In the genomic region with DNA sequence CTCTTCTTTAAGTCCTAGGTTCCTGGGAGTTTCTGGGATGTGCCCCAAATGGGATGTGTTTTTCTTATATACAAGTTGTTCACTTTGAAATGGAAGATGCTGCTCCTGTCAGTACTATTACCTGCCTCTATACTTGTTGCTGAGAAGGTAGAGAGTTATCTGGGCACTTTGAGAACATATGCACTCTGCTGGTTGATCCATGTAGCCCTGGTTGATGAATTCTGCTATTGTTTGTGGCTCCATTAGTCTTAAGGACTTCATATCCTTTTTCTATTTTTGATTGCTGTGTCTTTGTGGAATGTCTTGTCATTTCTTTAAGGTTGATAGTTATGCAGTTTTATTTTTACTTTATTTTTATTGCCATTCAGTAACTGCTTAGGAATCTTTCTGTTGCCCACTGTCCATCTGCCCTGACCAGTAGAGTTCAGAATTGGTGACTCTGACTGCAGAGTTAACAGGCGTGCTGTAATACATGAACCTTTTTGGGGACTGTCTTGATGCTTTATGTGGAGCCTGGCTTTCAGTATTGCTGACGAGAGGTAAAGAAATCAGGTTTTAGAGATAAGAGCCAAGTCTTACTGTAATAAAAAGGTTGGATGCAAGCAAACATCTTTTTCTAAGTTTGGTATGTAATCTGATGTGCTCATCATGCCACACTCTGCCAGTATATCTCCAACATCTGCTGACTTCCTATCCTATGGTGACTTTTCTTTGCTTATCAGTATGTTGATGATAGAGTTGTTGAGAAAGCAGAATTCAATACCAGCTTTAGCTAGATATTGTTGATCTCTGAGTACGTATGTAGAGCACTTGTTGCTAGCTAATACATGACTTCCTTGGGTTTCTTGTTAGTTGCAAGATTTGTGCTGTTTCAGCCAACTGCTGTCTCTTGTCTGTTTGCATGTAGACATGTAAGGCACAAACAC, we compare ENCODE assay signal across 11 cellular contexts. TPM values are rescaled to one million over a fixed set of nuclear protein-coding genes. Genes with fewer than 3 reads are reported as not detected.
DNase-seq lines count a peak whose midpoint lies in the region; ATAC-seq and TF ChIP-seq lines count a peak whose summit lies in the region.
"Had no signal": no experiment of that assay in that cellular context is flagged by ENCODE, and none has a peak within 500 bp of the region (broad histone marks: within the 10 kb centered on the region; RNA-seq: fewer than 3 reads in every experiment).

No MANE protein-coding gene starts in this region.

- POLR2A ChIA-PET in OCI-LY7 (lab: Charles Lee), result interaction anchor here (0.6 to 1.2 kb wide), 4 partner anchors 7 to 40 kb away, joined by 3 to 4 read pairs (median 4); partner anchors contain the start of gene CHMP4A

- peak overlapping the region; percentile 87 for H3K4me2 ChIP-seq in OCI-LY7 (ENCODE audit: low read length)

- H3K36me3 ChIP-seq in OCI-LY7 (ENCODE audit: insufficient read depth, low read length) (peaks cover 55% of the 10 kb centered on the region), endodermal cell (ENCODE audit: control insufficient read depth, insufficient read depth, low read length) (peaks cover 46% of the 10 kb centered on the region)

- 90 to 95% methylated on average over 3 of the region's 3 CpGs for WGBS in endodermal cell (ENCODE audit: insufficient coverage in 1 of 2, insufficient read length in 1 of 2), 2 experiments

- H3K9me3 ChIP-seq in OCI-LY7 (ENCODE audit: low read length) (no peaks in the 10 kb centered on the region), endodermal cell (ENCODE audit: control insufficient read depth, low read length) (no peaks in the 10 kb centered on the region)
- H3K9me3 ChIP-seq: prostate gland, vagina had no signal

- no peak overlapping the region for H3K27ac ChIP-seq in OCI-LY7 (ENCODE audit: low read depth, low read length, poor library complexity, severe bottlenecking)
- no peak overlapping the region for H3K27ac ChIP-seq in endodermal cell (ENCODE audit: low read depth, low read length)
- H3K27ac ChIP-seq: prostate gland had no signal

- intact Hi-C loops in OCI-LY7 (cut with micrococcal nuclease; ENCODE audit: unreplicated experiment), result no loop called here

- H3K79me2 ChIP-seq in OCI-LY7 (ENCODE audit: insufficient read depth, low read depth, low read length), result peaks cover 36% of the 10 kb centered on the region

- no peaks in the 10 kb centered on the region for H4K20me1 ChIP-seq in OCI-LY7 (ENCODE audit: insufficient read depth, low read length)

- peaks cover 30% of the 10 kb centered on the region for H3K4me1 ChIP-seq in OCI-LY7 (ENCODE audit: insufficient read depth, low read length, poor library complexity, severe bottlenecking)
- H3K4me1 ChIP-seq in endodermal cell (ENCODE audit: control insufficient read depth, insufficient read depth, low read length), result peaks cover 8% of the 10 kb centered on the region

- no peak; the same call in 1 of the 2 replicates for TF ChIP-seq CTCF in OCI-LY7 (conservative IDR thresholded peaks at IDR 0.05; ENCODE audit: low read length)
- TF ChIP-seq CTCF in endodermal cell (conservative IDR thresholded peaks at IDR 0.05), result no peak
- TF ChIP-seq CTCF in progenitor cell of endocrine pancreas (IDR thresholded peaks at IDR 0.05; ENCODE audit: unreplicated experiment), result no peak
- TF ChIP-seq CTCF in GM10266 (IDR thresholded peaks at IDR 0.05; ENCODE audit: control insufficient read depth, insufficient read depth, low read depth, missing control alignments), result no peak

- H3K4me3 ChIP-seq in OCI-LY7 (ENCODE audit: low read depth, low read length, poor library complexity, severe bottlenecking), result peak overlapping the region; percentile 84
- peak overlapping the region; percentile 25 for H3K4me3 ChIP-seq in endodermal cell (ENCODE audit: low read length)

- H3K9me2 ChIP-seq in OCI-LY7 (ENCODE audit: insufficient read depth, low read length), result no peaks in the 10 kb centered on the region

- H3K4me3 Mint-ChIP-seq in endodermal cell (no peak overlapping the region), progenitor cell of endocrine pancreas (ENCODE audit: low read depth) (peak overlapping the region; percentile 98)

- no peaks in the 10 kb centered on the region for H3K9me3 Mint-ChIP-seq in endodermal cell
- H3K9me3 Mint-ChIP-seq in progenitor cell of endocrine pancreas (ENCODE audit: low read depth), result no peaks in the 10 kb centered on the region

- no peak overlapping the region for H3K27ac Mint-ChIP-seq in endodermal cell
- no peak overlapping the region for H3K27ac Mint-ChIP-seq in progenitor cell of endocrine pancreas

- H3K36me3 Mint-ChIP-seq in endodermal cell (ENCODE audit: low read depth) (peaks cover 39% of the 10 kb centered on the region), progenitor cell of endocrine pancreas (ENCODE audit: insufficient read depth) (peaks cover 21% of the 10 kb centered on the region)

- no peak for DNase-seq in OCI-LY7 (ENCODE audit: low spot score)
- peak; percentile 15 for DNase-seq in endodermal cell
- DNase-seq in progenitor cell of endocrine pancreas (ENCODE audit: low spot score, unreplicated experiment), result no peak
- no peak for DNase-seq in DMS114 treated with DMSO at 0.1 percent for 48 hours (lab: John Stamatoyannopoulos, UW; ENCODE audit: unreplicated experiment)
- no peak for DNase-seq in GM10266 (ENCODE audit: extremely low spot score)
- DNase-seq: activated gamma-delta T cell, NCI-H69 had no signal

- H3K27me3 ChIP-seq in endodermal cell (ENCODE audit: control insufficient read depth, insufficient read depth, low read length, poor library complexity, severe bottlenecking), result no peaks in the 10 kb centered on the region
- H3K27me3 ChIP-seq: vagina had no signal

- peak; percentile 11 for TF ChIP-seq POLR2A in GM18505 (IDR thresholded peaks at IDR 0.05; ENCODE audit: borderline replicate concordance, extremely low read depth, insufficient read depth, insufficient read length)

- CTCF ChIA-PET in OCI-LY7 (lab: Charles Lee; ENCODE audit: unreplicated experiment), result no interaction called here

- ATAC-seq in GM18505 (IDR thresholded peaks at IDR 0.05; ENCODE audit: unreplicated experiment) (no peak), HG03565 (IDR thresholded peaks at IDR 0.05; ENCODE audit: unreplicated experiment) (no peak)

- H3K9ac ChIP-seq in endodermal cell (ENCODE audit: extremely low read depth, low read length, poor library complexity, severe bottlenecking), result no peak overlapping the region

- no TSS peak for BruUV-seq in OCI-LY7 (replicated peaks; lab: Mats Ljungman, UMichigan)

- H3K4me1 Mint-ChIP-seq in endodermal cell (peaks cover 17% of the 10 kb centered on the region), progenitor cell of endocrine pancreas (ENCODE audit: low read depth) (peaks cover 17% of the 10 kb centered on the region)

- no peak overlapping the region for H2AFZ ChIP-seq in OCI-LY7 (ENCODE audit: low read length)

- H3K27me3 Mint-ChIP-seq in endodermal cell (ENCODE audit: insufficient read depth) (no peaks in the 10 kb centered on the region), progenitor cell of endocrine pancreas (no peaks in the 10 kb centered on the region)

RNA-seq across cellular contexts. Expression of gene GMPR2, which starts 1.6 kb away (rescaled TPM):
- 39.4 and 51.4 TPM in 2 replicates for total RNA-seq in OCI-LY7 (2014; rRNA removed; shearing (Covaris generic))
- total RNA-seq in OCI-LY7 (2022) (61.4 and 62.3 TPM in 2 replicates), endodermal cell (10 to 100 TPM; 56.1 to 63.1 TPM), progenitor cell of endocrine pancreas (73.6 and 86.2 TPM in 2 replicates)
- 51.6 TPM for polyA plus RNA-seq in endodermal cell (2013, experiment 1 of 2)
- 43.4 TPM for polyA plus RNA-seq in endodermal cell (2013, experiment 2 of 2)

RNA-seq across cellular contexts. Expression of gene NEDD8, which starts 2.2 kb away (rescaled TPM):
- total RNA-seq in OCI-LY7 (2014; rRNA removed; shearing (Covaris generic)), result 167 and 285 TPM in 2 replicates
- 174 and 182 TPM in 2 replicates for total RNA-seq in OCI-LY7 (2022)
- total RNA-seq in endodermal cell, result 100 to 1,000 TPM; 210 to 267 TPM
- polyA plus RNA-seq in endodermal cell (2013, experiment 1 of 2), result 187 TPM
- 182 TPM for polyA plus RNA-seq in endodermal cell (2013, experiment 2 of 2)
- 161 TPM in 2 replicates for total RNA-seq in progenitor cell of endocrine pancreas

RNA-seq across cellular contexts. Expression of gene TINF2, which starts 8.1 kb away (rescaled TPM):
- 63.9 and 70.1 TPM in 2 replicates for total RNA-seq in OCI-LY7 (2014; rRNA removed; shearing (Covaris generic))
- 76.1 and 77.5 TPM in 2 replicates for total RNA-seq in OCI-LY7 (2022)
- total RNA-seq in endodermal cell, result 10 to 100 TPM; 43.4 to 43.5 TPM
- 52.0 TPM for polyA plus RNA-seq in endodermal cell (2013, experiment 1 of 2)
- polyA plus RNA-seq in endodermal cell (2013, experiment 2 of 2), result 48.5 TPM
- 56.7 and 59.2 TPM in 2 replicates for total RNA-seq in progenitor cell of endocrine pancreas

RNA-seq across cellular contexts. Expression of gene MDP1, which starts 18.5 kb away (rescaled TPM):
- total RNA-seq in OCI-LY7 (2014; rRNA removed; shearing (Covaris generic)), result 21.5 and 23.2 TPM in 2 replicates
- total RNA-seq in OCI-LY7 (2022), result 26.6 and 30.9 TPM in 2 replicates
- 10 to 100 TPM; 21.0 to 25.0 TPM for total RNA-seq in endodermal cell
- 35.2 TPM for polyA plus RNA-seq in endodermal cell (2013, experiment 1 of 2)
- 32.7 TPM for polyA plus RNA-seq in endodermal cell (2013, experiment 2 of 2)
- total RNA-seq in progenitor cell of endocrine pancreas, result 15.2 and 17.7 TPM in 2 replicates

RNA-seq across cellular contexts. Expression of gene CHMP4A, which starts 21.1 kb away (rescaled TPM):
- total RNA-seq in OCI-LY7 (2014; rRNA removed; shearing (Covaris generic)), result 48.5 and 65.7 TPM in 2 replicates
- total RNA-seq in OCI-LY7 (2022) (67.6 and 72.9 TPM in 2 replicates), endodermal cell (10 to 100 TPM; 38.8 to 44.3 TPM), progenitor cell of endocrine pancreas (53.7 and 54.3 TPM in 2 replicates)
- 43.0 TPM for polyA plus RNA-seq in endodermal cell (2013, experiment 1 of 2)
- polyA plus RNA-seq in endodermal cell (2013, experiment 2 of 2), result 44.3 TPM
